ENCODE assay signal across 35 cellular contexts in the genomic region with DNA sequence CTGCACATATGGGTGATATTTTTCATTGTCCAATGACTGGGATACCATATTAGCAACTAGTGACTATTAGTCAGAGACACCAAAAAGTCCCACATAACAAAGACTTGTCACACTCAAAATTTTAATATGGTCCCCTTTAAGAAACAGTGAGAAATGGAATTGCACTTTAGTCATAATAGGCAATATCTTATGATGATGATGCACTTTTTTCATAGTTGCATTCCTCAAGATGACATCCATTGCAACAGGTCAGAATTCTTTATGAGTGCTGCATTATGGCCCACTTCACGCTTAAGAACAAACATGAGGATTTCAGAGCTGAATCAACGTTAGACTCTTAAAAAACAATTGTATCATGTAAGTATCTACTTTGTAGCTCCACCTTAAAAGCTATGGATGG.
"Had no signal": no experiment of that assay in that cellular context is flagged by ENCODE, and none has a peak within 500 bp of the region (broad histone marks: within the 10 kb centered on the region; RNA-seq: fewer than 3 reads in every experiment).

No MANE protein-coding gene starts in this region.

- H3K4me3 ChIP-seq: MG63 had no signal

- H3K27me3 ChIP-seq: MG63 had no signal

- DNase-seq: MG63, MM.1S, MV-4-11, NCI-H1048, NCI-H1092, NCI-H1092 treated with DMSO at 0.1 percent for 48 hours, NCI-H1105, NCI-H1105 treated with DMSO at 0.1 percent for 48 hours, NCI-H1417, NCI-H1417 treated with DMSO at 0.1 percent for 48 hours, NCI-H1436, NCI-H1436 treated with DMSO at 0.1 percent for 48 hours, NCI-H146, NCI-H1694, NCI-H1694 treated with DMSO at 0.1 percent for 48 hours, NCI-H187, NCI-H187 treated with DMSO at 0.1 percent for 48 hours, NCI-H1930, NCI-H2029, NCI-H2029 treated with DMSO at 0.1 percent for 48 hours, NCI-H2081, NCI-H2081 treated with DMSO at 0.1 percent for 48 hours, NCI-H2107, NCI-H2171, NCI-H2171 treated with DMSO at 0.1 percent for 48 hours, NCI-H2227 treated with DMSO at 0.1 percent for 48 hours, NCI-H226, NCI-H345, NCI-H446, NCI-H446 treated with DMSO at 0.1 percent for 48 hours, NCI-H510A, NCI-H510A treated with DMSO at 0.1 percent for 48 hours, NCI-H524, NCI-H524 treated with DMSO at 0.1 percent for 48 hours, NCI-H526 had no signal

- H3K36me3 ChIP-seq: MG63 had no signal

- H3K9me3 ChIP-seq: MG63 had no signal
